ENCODE assay signal across 1 cellular context in the genomic region with DNA sequence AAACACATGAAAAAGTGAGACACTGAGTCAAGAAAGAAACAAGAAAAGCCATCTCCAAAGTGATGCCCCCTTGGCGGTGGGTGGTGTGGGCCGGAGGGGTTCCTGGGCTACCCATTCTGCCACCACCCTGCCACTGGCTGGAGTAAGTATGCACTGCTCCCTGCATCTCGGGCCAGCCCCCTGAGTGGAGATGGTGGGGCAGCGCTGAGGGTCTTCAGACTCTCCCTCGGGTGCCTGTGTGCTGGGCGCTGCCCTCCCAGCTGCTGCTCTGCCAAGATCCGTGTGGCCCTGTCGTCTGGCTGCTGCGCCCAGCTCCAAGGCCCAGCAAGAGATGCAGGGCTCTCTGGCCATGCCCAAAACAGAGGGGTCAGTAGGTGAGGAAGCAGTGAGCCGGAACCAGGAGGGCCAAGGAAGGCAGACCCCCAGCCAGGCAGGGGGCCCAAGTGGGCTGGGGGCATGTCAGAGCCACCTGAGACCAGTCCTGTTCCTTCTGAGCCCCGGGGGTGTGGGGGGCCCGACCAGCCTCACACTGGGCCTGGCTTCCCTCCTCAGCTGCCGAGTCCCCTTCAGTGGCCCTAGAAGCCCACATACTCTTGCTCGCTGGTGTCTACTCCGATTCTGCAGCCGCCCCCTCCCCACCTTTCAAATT.
TF ChIP-seq lines count a peak whose summit lies in the region.

No MANE protein-coding gene starts in this region.

TF ChIP-seq in H1, 55 proteins besides CTCF, POLR2A, EP300 and RAD21:
- TF ChIP-seq, protein P1, sequence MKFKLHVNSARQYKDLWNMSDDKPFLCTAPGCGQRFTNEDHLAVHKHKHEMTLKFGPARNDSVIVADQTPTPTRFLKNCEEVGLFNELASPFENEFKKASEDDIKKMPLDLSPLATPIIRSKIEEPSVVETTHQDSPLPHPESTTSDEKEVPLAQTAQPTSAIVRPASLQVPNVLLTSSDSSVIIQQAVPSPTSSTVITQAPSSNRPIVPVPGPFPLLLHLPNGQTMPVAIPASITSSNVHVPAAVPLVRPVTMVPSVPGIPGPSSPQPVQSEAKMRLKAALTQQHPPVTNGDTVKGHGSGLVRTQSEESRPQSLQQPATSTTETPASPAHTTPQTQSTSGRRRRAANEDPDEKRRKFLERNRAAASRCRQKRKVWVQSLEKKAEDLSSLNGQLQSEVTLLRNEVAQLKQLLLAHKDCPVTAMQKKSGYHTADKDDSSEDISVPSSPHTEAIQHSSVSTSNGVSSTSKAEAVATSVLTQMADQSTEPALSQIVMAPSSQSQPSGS (IDR thresholded peaks at IDR 0.05; ENCODE audit: low read length), result no peak
- TF ChIP-seq GTF2F1 (IDR thresholded peaks at IDR 0.05; ENCODE audit: borderline replicate concordance, low read depth, low read length), result no peak
- no peak for TF ChIP-seq TCF12 (IDR thresholded peaks at IDR 0.05; ENCODE audit: low read depth, low read length)
- TF ChIP-seq JUND (IDR thresholded peaks at IDR 0.05; ENCODE audit: low read length), result no peak
- no peak for TF ChIP-seq SP2 (IDR thresholded peaks at IDR 0.05; ENCODE audit: low read length)
